27 cellular contexts compared by ENCODE assay signal in genomic region chr1:235875236-235875635, GRCh38. TPM values are rescaled to one million over a fixed set of nuclear protein-coding genes. Genes with fewer than 3 reads are reported as not detected.
DNase-seq lines count a peak whose midpoint lies in the region; ATAC-seq, FAIRE-seq and TF ChIP-seq lines count a peak whose summit lies in the region.
"Had no signal": no experiment of that assay in that cellular context is flagged by ENCODE, and none has a peak within 500 bp of the region (broad histone marks: within the 10 kb centered on the region; RNA-seq: fewer than 3 reads in every experiment).

No MANE protein-coding gene starts in this region.

- TF ChIP-seq EP300 in HepG2 (IDR thresholded peaks at IDR 0.05; ENCODE audit: low read depth in 2 of 2, low read length in 2 of 2) (no peak), HepG2 (CRISPR knock-in tag; IDR thresholded peaks at IDR 0.05; ENCODE audit: borderline replicate concordance) (no peak), K562 (IDR thresholded peaks at IDR 0.05; ENCODE audit: low read length) (no peak), ovary (IDR thresholded peaks at IDR 0.05) (no peak)

- peak overlapping the region; percentile 46 for H3K27ac Mint-ChIP-seq in T-helper 1 cell treated with Interleukin-12 subunit alpha and Interleukin-12 subunit beta and Interleukin-4 antibody, amounts not matched to agents 30 μg/mL and 1 μg/mL, for 36 hours

- TF ChIP-seq RAD21 in HepG2 (CRISPR knock-in tag; IDR thresholded peaks at IDR 0.05) (no peak), K562 (CRISPR knock-in tag; conservative IDR thresholded peaks at IDR 0.05 in 1 of 2, IDR thresholded peaks at IDR 0.05 in 1 of 2) (no peak)

- H3K9me3 ChIP-seq in HepG2 (ENCODE audit: low read length), result no peaks in the 10 kb centered on the region
- no peaks in the 10 kb centered on the region for H3K9me3 ChIP-seq in right lobe of liver
- H3K9me3 ChIP-seq in K562 (replicated peaks; ENCODE audit: control insufficient read depth, insufficient read depth, low read depth, low read length), result no peaks in the 10 kb centered on the region
- no peaks in the 10 kb centered on the region for H3K9me3 ChIP-seq in uterus
- no peaks in the 10 kb centered on the region for H3K9me3 ChIP-seq in ovary
- H3K9me3 ChIP-seq: HAP-1, mucosa of descending colon had no signal

- H3K79me2 ChIP-seq in HepG2 (ENCODE audit: insufficient read depth, low read length) (no peaks in the 10 kb centered on the region), K562 (ENCODE audit: control insufficient read depth, insufficient read depth, low read length) (no peaks in the 10 kb centered on the region)

- BruUV-seq in HepG2 (replicated peaks; lab: Mats Ljungman, UMichigan), result no TSS peak
- BruUV-seq in K562 (replicated peaks; lab: Mats Ljungman, UMichigan), result no TSS peak

- H3K27me3 ChIP-seq in HepG2 (ENCODE audit: control insufficient read depth in 1 of 2, insufficient read depth in 2 of 2, low read length in 2 of 2) (no peaks in the 10 kb centered on the region), right lobe of liver (no peaks in the 10 kb centered on the region), K562 (ENCODE audit: control insufficient read depth in 2 of 2, insufficient read depth in 2 of 2, low read length in 2 of 2) (peaks cover 19 to 27% of the 10 kb centered on the region in 2 experiments), uterus (no peaks in the 10 kb centered on the region), ovary (no peaks in the 10 kb centered on the region)

- H4K20me1 ChIP-seq in HepG2 (ENCODE audit: insufficient read depth, low read length) (no peaks in the 10 kb centered on the region), K562 (replicated peaks; ENCODE audit: control insufficient read depth, insufficient read depth, low read length) (no peaks in the 10 kb centered on the region)

- in situ Hi-C loops in HepG2 (cut with HindIII; ENCODE audit: extremely low pct_ligation_motif_present, low pct_unique_long_range_greater_than_20kb), result no loop called here
- in situ Hi-C loops in K562 (cut with MboI), result no loop called here

- no peak overlapping the region for H3K4me3 ChIP-seq in HepG2 (replicated peaks in 1 of 3; ENCODE audit: insufficient read depth in 1 of 3, low read depth in 2 of 3, low read length in 3 of 3)
- no peak overlapping the region for H3K4me3 ChIP-seq in right lobe of liver
- H3K4me3 ChIP-seq in K562, result no peak overlapping the region
- no peak overlapping the region for H3K4me3 ChIP-seq in uterus
- no peak overlapping the region for H3K4me3 ChIP-seq in ovary
- H3K4me3 ChIP-seq: HAP-1, mucosa of descending colon, PC-9 had no signal

- H3K4me1 Mint-ChIP-seq in T-helper 1 cell treated with Interleukin-12 subunit alpha and Interleukin-12 subunit beta and Interleukin-4 antibody, amounts not matched to agents 30 μg/mL and 1 μg/mL, for 36 hours (ENCODE audit: low read depth), result peaks cover 67% of the 10 kb centered on the region

- H3K4me2 ChIP-seq in HepG2 (ENCODE audit: low read depth, low read length), result no peak overlapping the region
- H3K4me2 ChIP-seq in K562 (ENCODE audit: insufficient read depth, low read length), result no peak overlapping the region
- H3K4me2 ChIP-seq: PC-9 had no signal

- TF ChIP-seq CTCF in HepG2 (CRISPR knock-in tag; IDR thresholded peaks at IDR 0.05), result no peak
- no peak for TF ChIP-seq CTCF in right lobe of liver (IDR thresholded peaks at IDR 0.05)
- no peak for TF ChIP-seq CTCF in K562 (IDR thresholded peaks at IDR 0.05 in 2 of 3, conservative IDR thresholded peaks at IDR 0.05 in 1 of 3; ENCODE audit: insufficient read depth in 2 of 3, low read depth in 1 of 3, low read length in 3 of 3)
- TF ChIP-seq CTCF in uterus (IDR thresholded peaks at IDR 0.05), result no peak
- TF ChIP-seq CTCF in ovary (IDR thresholded peaks at IDR 0.05), result no peak

- H3K4me3 Mint-ChIP-seq in T-helper 1 cell treated with Interleukin-12 subunit alpha and Interleukin-12 subunit beta and Interleukin-4 antibody, amounts not matched to agents 30 μg/mL and 1 μg/mL, for 36 hours, result no peak overlapping the region
- H3K4me3 Mint-ChIP-seq: natural killer cell had no signal

- H3K27ac ChIP-seq in HepG2 (ENCODE audit: extremely low read length, insufficient read depth, low read length), result no peak overlapping the region
- H3K27ac ChIP-seq in right lobe of liver, result no peak overlapping the region
- no peak overlapping the region for H3K27ac ChIP-seq in K562 (ENCODE audit: extremely low read depth, low read depth, low read length)
- H3K27ac ChIP-seq in uterus, result peak overlapping the region in 1 of 2 donors; percentile 20
- no peak overlapping the region for H3K27ac ChIP-seq in ovary
- H3K27ac ChIP-seq: 22Rv1, C4-2B, PC-9 had no signal

- no peaks in the 10 kb centered on the region for H3K27me3 Mint-ChIP-seq in T-helper 1 cell treated with Interleukin-12 subunit alpha and Interleukin-12 subunit beta and Interleukin-4 antibody, amounts not matched to agents 30 μg/mL and 1 μg/mL, for 36 hours (ENCODE audit: low read depth)

- CTCF ChIA-PET in HepG2 (lab: Yijun Ruan, JAX; ENCODE audit: low intra/inter-chr PET ratio, low total read pairs) (no interaction called here), K562 (lab: Yijun Ruan, JAX; ENCODE audit: low intra/inter-chr PET ratio) (no interaction called here)

- no peaks in the 10 kb centered on the region for H3K9me1 ChIP-seq in K562 (ENCODE audit: control insufficient read depth, insufficient read depth, low read length)

- H2AFZ ChIP-seq in HepG2 (ENCODE audit: low read length) (no peak overlapping the region), K562 (ENCODE audit: low read depth, low read length) (no peak overlapping the region)
- H2AFZ ChIP-seq: PC-9 had no signal

- FAIRE-seq in HepG2 (lab: Jason Lieb, UNC) (no peak), K562 (lab: Jason Lieb, UNC) (no peak)

- H3K9me3 Mint-ChIP-seq in T-helper 1 cell treated with Interleukin-12 subunit alpha and Interleukin-12 subunit beta and Interleukin-4 antibody, amounts not matched to agents 30 μg/mL and 1 μg/mL, for 36 hours, result no peaks in the 10 kb centered on the region
- H3K9me3 Mint-ChIP-seq: natural killer cell had no signal

- intact Hi-C loops in HepG2 (cut with micrococcal nuclease; ENCODE audit: unreplicated experiment), result no loop called here
- intact Hi-C loops in right lobe of liver (cut with DNase I), result no loop called here
- intact Hi-C loops in K562 (cut with micrococcal nuclease), result no loop called here
- intact Hi-C loops in uterus (cut with DNase I; ENCODE audit: low total_unique reads), result no loop called here
- intact Hi-C loops in ovary (cut with DNase I), result no loop called here

- H3K9ac ChIP-seq in HepG2 (ENCODE audit: insufficient read depth, low read depth, low read length), result no peak overlapping the region
- no peak overlapping the region for H3K9ac ChIP-seq in K562 (ENCODE audit: insufficient read depth in 1 of 2, low read depth in 2 of 2, low read length in 2 of 2)

- H3K4me1 ChIP-seq in HepG2 (ENCODE audit: insufficient read depth, low read length), result 0 out of 2 replicates have a peak, but pooled peaks cover 8% of the 10 kb centered on the region
- H3K4me1 ChIP-seq in right lobe of liver, result peaks cover 0 to 14% (median 0%) of the 10 kb centered on the region in 4 donors
- H3K4me1 ChIP-seq in K562 (replicated peaks in 1 of 2; ENCODE audit: control insufficient read depth in 2 of 2, insufficient read depth in 2 of 2, low read length in 2 of 2), result no peaks in the 10 kb centered on the region
- H3K4me1 ChIP-seq in uterus, result no peaks in the 10 kb centered on the region
- no peaks in the 10 kb centered on the region for H3K4me1 ChIP-seq in ovary (ENCODE audit: insufficient read depth)
- H3K4me1 ChIP-seq: HAP-1 had no signal

- POLR2A ChIA-PET in HepG2 (lab: Yijun Ruan, JAX), result no interaction called here
- POLR2A ChIA-PET in K562 (lab: Yijun Ruan, JAX), result interaction anchor here (0.5 to 1.0 kb wide), 2 partner anchors 8 to 1026 kb away, joined by 3 read pairs; no protein-coding TSS in a partner anchor

- H3K36me3 ChIP-seq in HepG2 (replicated peaks in 1 of 2; ENCODE audit: control insufficient read depth in 1 of 2, insufficient read depth in 2 of 2, low read length in 2 of 2) (no peaks in the 10 kb centered on the region), right lobe of liver (no peaks in the 10 kb centered on the region), K562 (ENCODE audit: control insufficient read depth, insufficient read depth, low read length) (no peaks in the 10 kb centered on the region), uterus (no peaks in the 10 kb centered on the region), ovary (no peaks in the 10 kb centered on the region)
- H3K36me3 ChIP-seq: HAP-1 had no signal

- no peak for TF ChIP-seq POLR2A in HepG2 (IDR thresholded peaks at IDR 0.05; ENCODE audit: insufficient read depth in 1 of 2, low read depth in 2 of 2, low read length in 2 of 2)
- no peak for TF ChIP-seq POLR2A in right lobe of liver (IDR thresholded peaks at IDR 0.05)
- TF ChIP-seq POLR2A in K562 (conservative IDR thresholded peaks at IDR 0.05), result no peak
- no peak for TF ChIP-seq POLR2A in uterus (IDR thresholded peaks at IDR 0.05)
- TF ChIP-seq POLR2A in ovary (IDR thresholded peaks at IDR 0.05), result no peak

- ATAC-seq in HepG2 (no peak), right lobe of liver (no peak), K562 (no peak)
- ATAC-seq: left cardiac atrium, mucosa of descending colon, natural killer cell had no signal

- no peak for DNase-seq in T-helper 1 cell
- DNase-seq in HepG2 (ENCODE audit: low spot score), result no peak
- no peak for DNase-seq in right lobe of liver
- DNase-seq in K562 (ENCODE audit: extremely low read depth in 1 of 4, low spot score in 3 of 4), result no peak
- no peak for DNase-seq in amniotic stem cell (lab: John Stamatoyannopoulos, UW)
- no peak for DNase-seq in uterus
- no peak for DNase-seq in ovary
- DNase-seq: activated effector memory CD4-positive, alpha-beta T cell treated with Interleukin-2 at 50 U/mL for 16 hours; DMS79 treated with DMSO at 0.1 percent for 48 hours; GDM1; hypothalamus; left cardiac atrium; mucosa of descending colon; natural killer cell; NCI-H146; NCI-H2107; occipital lobe; PC-9; Right ventricle myocardium superior; stimulated activated CD4-positive, alpha-beta T cell treated with anti-CD3 and anti-CD28 coated beads, Interleukin-4, amount 100 ng/mL, for 24 hours; substantia nigra; T-helper 9 cell; trophoblast cell had no signal

- H3K36me3 Mint-ChIP-seq in T-helper 1 cell treated with Interleukin-12 subunit alpha and Interleukin-12 subunit beta and Interleukin-4 antibody, amounts not matched to agents 30 μg/mL and 1 μg/mL, for 36 hours (ENCODE audit: low read depth), result no peaks in the 10 kb centered on the region
- H3K36me3 Mint-ChIP-seq: natural killer cell had no signal

RNA-seq across cellular contexts. Expression of gene LYST, which starts 8.5 kb away (rescaled TPM):
- total RNA-seq in HepG2 (2016; rRNA removed; fragmentation: Illumina TruSeq; extraction: Trizol) (2.5 and 2.7 TPM in 2 replicates), right lobe of liver (10 to 100 TPM in 5 of 6 experiments, 1 to 10 TPM in 1; 9.0 to 16.6 (median 12.5) TPM), K562 (2014; rRNA removed) (0.73 and 1.3 TPM in 2 replicates), K562 (2014; rRNA removed; fragmentation: Illumina TruSeq; extraction: Trizol) (1.6 and 1.7 TPM in 2 replicates), K562 (2015; rRNA removed; fragmentation: Illumina TruSeq; extraction: Trizol) (0.94 and 1.2 TPM in 2 replicates), K562 (2021) (1.6 and 2.1 TPM in 2 replicates), uterus (10 to 100 TPM; 25.6 to 68.2 (median 32.9) TPM), ovary (10 to 100 TPM; 18.0 to 29.2 (median 21.8) TPM)
- total RNA-seq in HepG2 (2016; cell fraction: cytosol; rRNA removed; fragmentation: Illumina TruSeq; extraction: Trizol; ENCODE audit: low read depth), result 2.5 and 2.8 TPM in 2 replicates
- 2.8 and 3.0 TPM in 2 replicates for total RNA-seq in HepG2 (2016; cell fraction: insoluble cytoplasmic fraction; rRNA removed; fragmentation: Illumina TruSeq; extraction: Trizol)
- 1.3 and 1.6 TPM in 2 replicates for total RNA-seq in HepG2 (2016; cell fraction: membrane; rRNA removed; fragmentation: Illumina TruSeq; extraction: Trizol)
- 5.8 and 6.4 TPM in 2 replicates for total RNA-seq in HepG2 (2016; cell fraction: nucleus; rRNA removed; fragmentation: Illumina TruSeq; extraction: Trizol)
- polyA plus RNA-seq in HepG2 (2011; rRNA removed) (0.91 and 1.3 TPM in 2 replicates), K562 (2011; rRNA removed) (1.5 and 2.4 TPM in 2 replicates), K562 (2014; fragmentation: Illumina TruSeq; extraction: Trizol) (0.83 and 0.91 TPM in 2 replicates), K562 (2014; fragmentation: Nextera tagmentation; extraction: Ambion mirVana) (1 to 10 TPM in 1 of 2 experiments, under 1 TPM in 1; 0.73 to 1.6 TPM), K562 (2014; rRNA removed) (1.1 and 1.4 TPM in 2 replicates), ovary (10 to 100 TPM in 1 of 2 donors, 1 to 10 TPM in 1; 6.8 to 12.4 TPM)
- 0.55 and 1.0 TPM in 2 replicates for polyA plus RNA-seq in HepG2 (2011; cell fraction: cytosol; rRNA removed)
- polyA plus RNA-seq in HepG2 (2011; cell fraction: nucleus; rRNA removed), result 1.5 and 1.6 TPM in 2 replicates
- 0.80 and 0.81 TPM in 2 replicates for polyA plus RNA-seq in HepG2 (2012)
- polyA plus RNA-seq in HepG2 (2016; cell fraction: cytosol; fragmentation: Illumina TruSeq; extraction: Trizol; ENCODE audit: low read depth), result 2.1 and 2.9 TPM in 2 replicates
- 2.1 and 2.2 TPM in 2 replicates for polyA plus RNA-seq in HepG2 (2016; cell fraction: insoluble cytoplasmic fraction; fragmentation: Illumina TruSeq; extraction: Trizol; ENCODE audit: low read depth)
- polyA plus RNA-seq in HepG2 (2016; cell fraction: membrane; fragmentation: Illumina TruSeq; extraction: Trizol; ENCODE audit: low read depth), result 1.7 and 1.8 TPM in 2 replicates
- 3.3 and 5.1 TPM in 2 replicates for polyA plus RNA-seq in HepG2 (2016; cell fraction: nucleus; fragmentation: Illumina TruSeq; extraction: Trizol; ENCODE audit: insufficient read depth, low read depth)
- 1.4 and 4.8 TPM in 2 replicates for polyA minus RNA-seq in HepG2 (2011; rRNA and poly(A)+ RNA removed; ENCODE audit: low replicate concordance)
- 2.0 and 2.5 TPM in 2 replicates for polyA minus RNA-seq in HepG2 (2011; cell fraction: cytosol; rRNA and poly(A)+ RNA removed)
- 7.7 and 8.7 TPM in 2 replicates for polyA minus RNA-seq in HepG2 (2011; cell fraction: nucleus; rRNA and poly(A)+ RNA removed)
- 2.5 and 10.4 TPM in 2 replicates for total RNA-seq in K562 (2011; cell fraction: chromatin; rRNA removed; ENCODE audit: low replicate concordance)
- 1.1 and 1.2 TPM in 2 replicates for total RNA-seq in K562 (2011; cell fraction: nucleolus; rRNA removed)
- 1.8 and 3.4 TPM in 2 replicates for total RNA-seq in K562 (2011; cell fraction: nucleoplasm; rRNA removed)
- 0.52 and 1.5 TPM in 2 replicates for polyA plus RNA-seq in K562 (2011; cell fraction: cytosol; rRNA removed)
- polyA plus RNA-seq in K562 (2011; cell fraction: nucleus; rRNA removed), result 1.5 and 2.3 TPM in 2 replicates
- polyA plus RNA-seq in K562 (2012), result 1.6 and 2.3 TPM in 2 replicates
- 3.9 and 5.5 TPM in 2 replicates for polyA minus RNA-seq in K562 (2011; rRNA and poly(A)+ RNA removed)
- polyA minus RNA-seq in K562 (2011; cell fraction: cytosol; rRNA and poly(A)+ RNA removed), result 0.86 and 3.0 TPM in 2 replicates
- 2.7 and 4.8 TPM in 2 replicates for polyA minus RNA-seq in K562 (2011; cell fraction: nucleus; rRNA and poly(A)+ RNA removed)
